1 cellular context compared by ENCODE assay signal in genomic region chr16:4868573-4868972, GRCh38.
TF ChIP-seq lines count a peak whose summit lies in the region.

No MANE protein-coding gene starts in this region.

TF ChIP-seq in HepG2, 621 proteins besides CTCF, POLR2A, EP300 and RAD21:
- TF ChIP-seq ZNF773 (CRISPR knock-in tag; IDR thresholded peaks at IDR 0.05; ENCODE audit: borderline replicate concordance) (no peak), ZNF335 (CRISPR knock-in tag; IDR thresholded peaks at IDR 0.05) (no peak), ZNF629 (CRISPR knock-in tag; conservative IDR thresholded peaks at IDR 0.05) (no peak)
